22 cellular contexts compared by ENCODE assay signal in the genomic region with DNA sequence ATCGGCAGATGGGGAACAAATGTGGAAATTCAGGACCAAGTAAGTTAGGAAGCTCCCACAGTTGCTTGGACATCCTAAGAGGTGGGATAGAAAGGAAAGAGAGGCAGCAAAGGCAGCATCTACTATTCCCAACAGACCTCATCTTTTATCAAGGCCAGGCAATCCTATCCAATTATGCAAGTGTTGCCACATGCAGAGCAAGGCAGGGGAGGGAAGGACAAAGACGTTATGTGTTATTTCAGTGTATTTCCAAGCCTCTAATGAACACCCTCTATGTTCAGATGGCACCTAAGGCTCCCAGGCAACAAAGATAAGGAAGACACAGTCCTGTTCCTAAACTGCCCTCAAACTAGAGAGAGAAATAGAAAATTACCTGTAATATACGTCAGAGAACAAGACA. TPM values are rescaled to one million over a fixed set of nuclear protein-coding genes. Genes with fewer than 3 reads are reported as not detected.
"Had no signal": no experiment of that assay in that cellular context is flagged by ENCODE, and none has a peak within 500 bp of the region (broad histone marks: within the 10 kb centered on the region; RNA-seq: fewer than 3 reads in every experiment).

No MANE protein-coding gene starts in this region.

- H3K4me3 ChIP-seq: body of pancreas, lung, thyroid gland had no signal

- H3K9me3 Mint-ChIP-seq: activated CD4-positive, alpha-beta memory T cell treated with anti-CD3 and anti-CD28 coated beads for 36 hours; activated naive CD8-positive, alpha-beta T cell treated with anti-CD3 and anti-CD28 coated beads for 36 hours; activated T-helper 1 cell treated with anti-CD3 and anti-CD28 coated beads, Interleukin-12 subunit alpha, Interleukin-12 subunit beta, Interleukin-2, Interleukin-4 antibody, amounts not matched to agents 30 ng/mL and 10 ng/mL and 1 ng/mL, durations not matched to agents 14 hours and 24 hours and 36 hours; mesothelial cell of epicardium; nephron had no signal

- FAIRE-seq: keratinocyte had no signal

- H3K4me3 Mint-ChIP-seq: activated CD4-positive, alpha-beta memory T cell treated with anti-CD3 and anti-CD28 coated beads for 36 hours; activated CD4-positive, alpha-beta T cell treated with anti-CD3 and anti-CD28 coated beads for 36 hours; activated naive CD8-positive, alpha-beta T cell treated with anti-CD3 and anti-CD28 coated beads for 36 hours; activated T-helper 1 cell treated with anti-CD3 and anti-CD28 coated beads, Interleukin-12 subunit alpha, Interleukin-12 subunit beta, Interleukin-2, Interleukin-4 antibody, amounts not matched to agents 30 ng/mL and 10 ng/mL and 1 ng/mL, durations not matched to agents 14 hours and 24 hours and 36 hours; mesothelial cell of epicardium; nephron had no signal

- H3K9me3 ChIP-seq: body of pancreas, spleen, thyroid gland had no signal

- H3K27me3 Mint-ChIP-seq: activated CD4-positive, alpha-beta memory T cell treated with anti-CD3 and anti-CD28 coated beads for 36 hours; activated CD4-positive, alpha-beta T cell treated with anti-CD3 and anti-CD28 coated beads for 36 hours; activated naive CD8-positive, alpha-beta T cell treated with anti-CD3 and anti-CD28 coated beads for 36 hours had no signal

- H3K27me3 ChIP-seq: body of pancreas, spleen, thyroid gland had no signal

- H3K36me3 Mint-ChIP-seq: activated CD4-positive, alpha-beta memory T cell treated with anti-CD3 and anti-CD28 coated beads for 36 hours; activated naive CD8-positive, alpha-beta T cell treated with anti-CD3 and anti-CD28 coated beads for 36 hours; mesothelial cell of epicardium had no signal

- ATAC-seq: activated CD4-positive, alpha-beta T cell treated with anti-CD3 and anti-CD28 coated beads for 36 hours; body of pancreas had no signal

- H3K36me3 ChIP-seq: spleen, thyroid gland had no signal

- H3K27ac Mint-ChIP-seq: activated CD4-positive, alpha-beta memory T cell treated with anti-CD3 and anti-CD28 coated beads for 36 hours; activated CD4-positive, alpha-beta T cell treated with anti-CD3 and anti-CD28 coated beads for 36 hours; activated naive CD8-positive, alpha-beta T cell treated with anti-CD3 and anti-CD28 coated beads for 36 hours; activated T-helper 1 cell treated with anti-CD3 and anti-CD28 coated beads, Interleukin-12 subunit alpha, Interleukin-12 subunit beta, Interleukin-2, Interleukin-4 antibody, amounts not matched to agents 30 ng/mL and 10 ng/mL and 1 ng/mL, durations not matched to agents 14 hours and 24 hours and 36 hours; mesothelial cell of epicardium; nephron had no signal

- DNase-seq: activated CD4-positive, alpha-beta memory T cell treated with anti-CD3 and anti-CD28 coated beads for 36 hours; activated CD4-positive, alpha-beta T cell treated with anti-CD3 and anti-CD28 coated beads for 36 hours; activated naive CD8-positive, alpha-beta T cell treated with anti-CD3 and anti-CD28 coated beads for 36 hours; activated T-cell treated with anti-CD3 and anti-CD28 coated beads for 4 hours; amygdala; body of pancreas; foreskin melanocyte; hypothalamus; occipital lobe; stimulated activated CD4-positive, alpha-beta T cell treated with anti-CD3 and anti-CD28 coated beads, Interleukin-4, amount 100 ng/mL, for 4 hours; stimulated activated naive CD4-positive, alpha-beta T cell had no signal

- H3K27ac ChIP-seq: VCaP had no signal

RNA-seq across cellular contexts. Expression of gene TIGD3, which starts 9.2 kb away (rescaled TPM):
- total RNA-seq: body of pancreas, cardiac septum, renal cortical epithelial cell, ureter had no signal
- polyA plus RNA-seq: keratinocyte had no signal
